ENCODE assay signal across 10 cellular contexts in genomic region chr2:64978514-64979268, GRCh38. TPM values are rescaled to one million over a fixed set of nuclear protein-coding genes. Genes with fewer than 3 reads are reported as not detected.
A peak's percentile ranks its signal among the peaks of the same experiment; 100 is the strongest.
DNase-seq lines count a peak whose midpoint lies in the region; ATAC-seq and TF ChIP-seq lines count a peak whose summit lies in the region.
"Had no signal": no experiment of that assay in that cellular context is flagged by ENCODE, and none has a peak within 500 bp of the region (broad histone marks: within the 10 kb centered on the region; RNA-seq: fewer than 3 reads in every experiment).

No MANE protein-coding gene starts in this region.

- TF ChIP-seq CTCF in MM.1S (IDR thresholded peaks at IDR 0.05; ENCODE audit: low read length) (peak; percentile 50), chondrocyte (IDR thresholded peaks at IDR 0.05) (peak; percentile 65), spleen (IDR thresholded peaks at IDR 0.05 in 8 of 11, conservative IDR thresholded peaks at IDR 0.05 in 3 of 11) (peak in 6 of 11 experiments; percentile 7 to 45 (median 19))

- H3K4me1 Mint-ChIP-seq in activated naive CD8-positive, alpha-beta T cell treated with anti-CD3 and anti-CD28 coated beads, Interleukin-2, amount 10 ng/mL, durations not matched to agents 7 days and 5 days, result peaks cover 23% of the 10 kb centered on the region
- peaks cover 17% of the 10 kb centered on the region for H3K4me1 Mint-ChIP-seq in activated naive CD8-positive, alpha-beta T cell treated with anti-CD3 and anti-CD28 coated beads for 36 hours
- peaks cover 54% of the 10 kb centered on the region for H3K4me1 Mint-ChIP-seq in chondrocyte (ENCODE audit: low read depth)

- POLR2A ChIA-PET in activated naive CD8-positive, alpha-beta T cell treated with anti-CD3 and anti-CD28 coated beads, Interleukin-2, amount 10 ng/mL, durations not matched to agents 7 days and 5 days (lab: Charles Lee), result interaction anchor here (0.9 kb wide), 1 partner anchor 9 kb away, joined by 5 read pairs; no protein-coding TSS in a partner anchor

- peaks cover 31% of the 10 kb centered on the region for H3K4me1 ChIP-seq in MM.1S (ENCODE audit: low read length)
- peaks cover 0 to 13% (median 2%) of the 10 kb centered on the region in 6 donors for H3K4me1 ChIP-seq in spleen
- H3K4me1 ChIP-seq: uterus had no signal

- H3K9me3 ChIP-seq in MM.1S (replicated peaks; ENCODE audit: insufficient read depth, low read length) (no peaks in the 10 kb centered on the region), spleen (no peaks in the 10 kb centered on the region)
- H3K9me3 ChIP-seq: uterus had no signal

- H3K79me2 ChIP-seq in MM.1S (ENCODE audit: low read length), result no peaks in the 10 kb centered on the region

- WGBS in spleen, 5 donors, result 91 to 97% (median 95%) methylated on average over 4 of the region's 4 CpGs

- H3K36me3 ChIP-seq in MM.1S (replicated peaks; ENCODE audit: insufficient read depth, low read length) (no peaks in the 10 kb centered on the region), spleen (no peaks in the 10 kb centered on the region)
- H3K36me3 ChIP-seq: uterus had no signal

- H3K9me2 ChIP-seq in MM.1S (replicated peaks; ENCODE audit: insufficient read depth, low read length), result no peaks in the 10 kb centered on the region

- no peaks in the 10 kb centered on the region for H3K9me3 Mint-ChIP-seq in activated naive CD8-positive, alpha-beta T cell treated with anti-CD3 and anti-CD28 coated beads, Interleukin-2, amount 10 ng/mL, durations not matched to agents 7 days and 5 days
- no peaks in the 10 kb centered on the region for H3K9me3 Mint-ChIP-seq in activated naive CD8-positive, alpha-beta T cell treated with anti-CD3 and anti-CD28 coated beads for 36 hours
- H3K9me3 Mint-ChIP-seq in chondrocyte (ENCODE audit: low read depth), result no peaks in the 10 kb centered on the region
- H3K9me3 Mint-ChIP-seq: activated T-cell treated with anti-CD3 and anti-CD28 coated beads, Interleukin-2, amount 50 U/mL, for 24 hours had no signal

- peak; percentile 41 for ATAC-seq in activated naive CD8-positive, alpha-beta T cell treated with anti-CD3 and anti-CD28 coated beads, Interleukin-2, amount 10 ng/mL, durations not matched to agents 7 days and 5 days (ENCODE audit: low read depth)

- no peak overlapping the region for H3K9ac ChIP-seq in MM.1S (ENCODE audit: low read length)

- no peaks in the 10 kb centered on the region for H4K20me1 ChIP-seq in MM.1S (ENCODE audit: insufficient read depth, low read length)

- no peak overlapping the region for H3K4me3 Mint-ChIP-seq in activated naive CD8-positive, alpha-beta T cell treated with anti-CD3 and anti-CD28 coated beads, Interleukin-2, amount 10 ng/mL, durations not matched to agents 7 days and 5 days
- no peak overlapping the region for H3K4me3 Mint-ChIP-seq in activated naive CD8-positive, alpha-beta T cell treated with anti-CD3 and anti-CD28 coated beads for 36 hours
- H3K4me3 Mint-ChIP-seq in chondrocyte (ENCODE audit: unreplicated experiment), result no peak overlapping the region
- H3K4me3 Mint-ChIP-seq: activated T-cell treated with anti-CD3 and anti-CD28 coated beads, Interleukin-2, amount 50 U/mL, for 24 hours had no signal

- H3K27me3 ChIP-seq in MM.1S (replicated peaks; ENCODE audit: insufficient read depth, low read length) (no peaks in the 10 kb centered on the region), spleen (replicated peaks in 1 of 7) (no peaks in the 10 kb centered on the region)
- H3K27me3 ChIP-seq: uterus had no signal

- H3F3A ChIP-seq in MM.1S (ENCODE audit: insufficient read depth, low read length), result peaks cover 16% of the 10 kb centered on the region

- H3K27ac ChIP-seq in MM.1S (ENCODE audit: low read length) (peak overlapping the region; percentile 26; the same call in 1 of the 2 replicates), spleen (no peak overlapping the region)
- H3K27ac ChIP-seq: uterus had no signal

- no peak overlapping the region for H3K27ac Mint-ChIP-seq in activated naive CD8-positive, alpha-beta T cell treated with anti-CD3 and anti-CD28 coated beads, Interleukin-2, amount 10 ng/mL, durations not matched to agents 7 days and 5 days
- H3K27ac Mint-ChIP-seq in activated naive CD8-positive, alpha-beta T cell treated with anti-CD3 and anti-CD28 coated beads for 36 hours, result no peak overlapping the region
- no peak overlapping the region for H3K27ac Mint-ChIP-seq in chondrocyte (ENCODE audit: unreplicated experiment)
- H3K27ac Mint-ChIP-seq: activated T-cell treated with anti-CD3 and anti-CD28 coated beads, Interleukin-2, amount 50 U/mL, for 24 hours had no signal

- no peak for TF ChIP-seq POLR2A in spleen (IDR thresholded peaks at IDR 0.05)

- DNase-seq in activated naive CD8-positive, alpha-beta T cell treated with anti-CD3 and anti-CD28 coated beads, Interleukin-2, amount 10 ng/mL, durations not matched to agents 7 days and 5 days, result no peak
- DNase-seq in activated naive CD8-positive, alpha-beta T cell treated with anti-CD3 and anti-CD28 coated beads for 36 hours, result no peak
- DNase-seq in MM.1S (peak; percentile 41), chondrocyte (ENCODE audit: low spot score) (no peak), spleen (no peak), NCI-H1105 (lab: John Stamatoyannopoulos, UW) (no peak), NCI-H774 (lab: John Stamatoyannopoulos, UW) (no peak), activated gamma-delta T cell (lab: John Stamatoyannopoulos, UW) (no peak)
- DNase-seq: activated T-cell treated with anti-CD3 and anti-CD28 coated beads, Interleukin-2, amount 50 U/mL, for 24 hours; uterus had no signal

- H3K4me3 ChIP-seq in MM.1S (ENCODE audit: low read length) (no peak overlapping the region), spleen (no peak overlapping the region)
- H3K4me3 ChIP-seq: uterus had no signal

- no peaks in the 10 kb centered on the region for H3K36me3 Mint-ChIP-seq in activated naive CD8-positive, alpha-beta T cell treated with anti-CD3 and anti-CD28 coated beads, Interleukin-2, amount 10 ng/mL, durations not matched to agents 7 days and 5 days
- no peaks in the 10 kb centered on the region for H3K36me3 Mint-ChIP-seq in activated naive CD8-positive, alpha-beta T cell treated with anti-CD3 and anti-CD28 coated beads for 36 hours
- H3K36me3 Mint-ChIP-seq in chondrocyte (ENCODE audit: low read depth), result no peaks in the 10 kb centered on the region

- no peak overlapping the region for H2AFZ ChIP-seq in MM.1S (ENCODE audit: low read length)

- intact Hi-C loops in spleen (cut with DNase I; ENCODE audit: low total_unique reads), result no loop called here

- H3K27me3 Mint-ChIP-seq in activated naive CD8-positive, alpha-beta T cell treated with anti-CD3 and anti-CD28 coated beads, Interleukin-2, amount 10 ng/mL, durations not matched to agents 7 days and 5 days, result peaks cover 6% of the 10 kb centered on the region
- H3K27me3 Mint-ChIP-seq in activated naive CD8-positive, alpha-beta T cell treated with anti-CD3 and anti-CD28 coated beads for 36 hours, result no peaks in the 10 kb centered on the region
- no peaks in the 10 kb centered on the region for H3K27me3 Mint-ChIP-seq in chondrocyte (ENCODE audit: low read depth)
- H3K27me3 Mint-ChIP-seq: activated T-cell treated with anti-CD3 and anti-CD28 coated beads, Interleukin-2, amount 50 U/mL, for 24 hours had no signal

- peak overlapping the region; percentile 19; the same call in 1 of the 2 replicates for H3K4me2 ChIP-seq in MM.1S (ENCODE audit: low read depth, low read length)

RNA-seq across cellular contexts. Expression of gene SLC1A4, which starts 10.5 kb away (rescaled TPM):
- total RNA-seq in activated naive CD8-positive, alpha-beta T cell treated with anti-CD3 and anti-CD28 coated beads, Interleukin-2, amount 10 ng/mL, durations not matched to agents 7 days and 5 days, result 10 to 100 TPM; 26.8 to 27.0 TPM
- total RNA-seq in activated naive CD8-positive, alpha-beta T cell treated with anti-CD3 and anti-CD28 coated beads for 36 hours, result 10 to 100 TPM; 17.6 to 18.9 TPM
- total RNA-seq in chondrocyte (40.1 to 139 TPM (median 136 TPM) in 3 replicates), spleen (10 to 100 TPM; 14.6 to 32.0 (median 19.4) TPM)
- polyA plus RNA-seq in spleen, result 1 to 10 TPM; 2.5 to 4.4 (median 4.3) TPM
